ENCODE assay signal across 8 cellular contexts in the genomic region with DNA sequence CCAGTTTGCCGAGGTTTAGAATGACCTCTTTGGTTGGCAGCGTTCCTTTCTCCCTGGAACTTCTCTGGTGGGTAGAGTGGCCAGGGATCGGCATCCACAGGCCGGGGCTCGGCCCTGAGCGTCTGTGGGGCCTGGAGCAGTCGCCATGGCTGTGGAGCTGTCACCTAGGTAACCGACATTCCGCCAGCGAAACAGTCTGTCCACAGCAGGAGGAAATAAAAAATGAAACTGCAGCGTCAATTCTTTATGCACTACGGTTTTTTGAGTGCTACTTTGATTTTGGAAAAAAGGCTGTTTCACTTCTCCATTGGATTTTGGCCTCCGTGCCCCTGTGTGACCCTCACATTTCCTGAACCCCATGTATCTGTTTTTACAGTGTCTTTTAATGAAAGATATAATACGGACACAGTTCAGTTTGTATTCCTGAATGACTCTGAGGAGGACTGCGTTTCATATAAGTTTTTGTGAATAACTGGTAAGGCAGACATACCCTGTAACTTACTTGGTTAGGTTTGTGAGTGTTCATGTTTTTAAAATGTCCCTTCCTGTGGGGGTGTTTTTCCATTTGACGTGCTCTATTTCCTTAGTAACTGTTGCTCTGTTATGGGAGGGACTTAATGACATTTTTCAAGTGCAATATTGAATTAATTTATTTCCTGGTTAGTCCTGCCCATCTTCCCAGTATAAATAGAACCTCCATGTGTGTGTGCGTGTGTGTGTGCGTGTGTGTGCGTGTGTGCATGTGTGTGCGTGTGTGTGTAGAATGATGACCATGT.
DNase-seq lines count a peak whose midpoint lies in the region; ATAC-seq and TF ChIP-seq lines count a peak whose summit lies in the region.

No MANE protein-coding gene starts in this region.

- peak overlapping the region; percentile 74 for H3K4me3 Mint-ChIP-seq in stimulated activated effector memory CD8-positive, alpha-beta T cell treated with anti-CD3 and anti-CD28 coated beads, Interleukin-12 subunit alpha, Interleukin-12 subunit beta, amount 100 ng/mL, for 72 hours

- H3K4me1 Mint-ChIP-seq in stimulated activated effector memory CD8-positive, alpha-beta T cell treated with anti-CD3 and anti-CD28 coated beads, Interleukin-12 subunit alpha, Interleukin-12 subunit beta, amount 100 ng/mL, for 72 hours = peaks cover 45% of the 10 kb centered on the region

- peak; percentile 18 to 27 for DNase-seq in AML-193 (lab: John Stamatoyannopoulos, UW)
- peak; percentile 46 to 76 (median 71) for DNase-seq in Peyer's patch
- DNase-seq in cerebellum (ENCODE audit: low spot score) = peak; percentile 81
- DNase-seq in kidney glomerular epithelial cell (lab: John Stamatoyannopoulos, UW) = peak; percentile 74
- no peak for DNase-seq in stimulated activated effector memory CD8-positive, alpha-beta T cell treated with anti-CD3 and anti-CD28 coated beads, Interleukin-12 subunit alpha, Interleukin-12 subunit beta, amount 100 ng/mL, for 72 hours (ENCODE audit: low spot score in 2 of 2)
- no peak for DNase-seq in mesenteric fat pad (ENCODE audit: low spot score)

- H3K27ac ChIP-seq in Peyer's patch = peak overlapping the region; percentile 61 to 86 (median 73)

- no peaks in the 10 kb centered on the region for H3K36me3 ChIP-seq in Peyer's patch

- TF ChIP-seq POLR2A in Peyer's patch (IDR thresholded peaks at IDR 0.05) = peak in 1 of 2 donors; percentile 10

- H3K4me1 ChIP-seq in Peyer's patch = peaks cover 0 to 35% (median 0%) of the 10 kb centered on the region in 4 donors

- H3K9me3 ChIP-seq in Peyer's patch = no peaks in the 10 kb centered on the region

- peaks cover 6% of the 10 kb centered on the region for H3K36me3 Mint-ChIP-seq in stimulated activated effector memory CD8-positive, alpha-beta T cell treated with anti-CD3 and anti-CD28 coated beads, Interleukin-12 subunit alpha, Interleukin-12 subunit beta, amount 100 ng/mL, for 72 hours

- ATAC-seq in GM18907 (IDR thresholded peaks at IDR 0.05; ENCODE audit: unreplicated experiment) (peak; percentile 53), GM19455 (IDR thresholded peaks at IDR 0.05; ENCODE audit: unreplicated experiment) (no peak)
- peak; percentile 73 for ATAC-seq in stimulated activated effector memory CD8-positive, alpha-beta T cell treated with anti-CD3 and anti-CD28 coated beads, Interleukin-12 subunit alpha, Interleukin-12 subunit beta, amount 100 ng/mL, for 72 hours

- H3K4me3 ChIP-seq in Peyer's patch = peak overlapping the region; percentile 24 to 44 (median 33)

- H3K27me3 ChIP-seq in Peyer's patch = no peaks in the 10 kb centered on the region

- H3K9me3 Mint-ChIP-seq in stimulated activated effector memory CD8-positive, alpha-beta T cell treated with anti-CD3 and anti-CD28 coated beads, Interleukin-12 subunit alpha, Interleukin-12 subunit beta, amount 100 ng/mL, for 72 hours = no peaks in the 10 kb centered on the region

- peak overlapping the region; percentile 97 for H3K27ac Mint-ChIP-seq in stimulated activated effector memory CD8-positive, alpha-beta T cell treated with anti-CD3 and anti-CD28 coated beads, Interleukin-12 subunit alpha, Interleukin-12 subunit beta, amount 100 ng/mL, for 72 hours

- no peak for TF ChIP-seq CTCF in Peyer's patch (IDR thresholded peaks at IDR 0.05)

Comparison
In these comparisons a context has a peak if more than half of its experiments do, and no peak if none do; other contexts are left out.
1. DNase-seq: peak in AML-193 (2 of 2), Peyer's patch (3 of 3), cerebellum (single experiment) and kidney glomerular epithelial cell (single experiment); none in stimulated activated effector memory CD8-positive, alpha-beta T cell treated with anti-CD3 and anti-CD28 coated beads, Interleukin-12 subunit alpha, Interleukin-12 subunit beta, amount 100 ng/mL, for 72 hours (0 of 2) and mesenteric fat pad (single experiment).